27 cellular contexts compared by ENCODE assay signal in the genomic region with DNA sequence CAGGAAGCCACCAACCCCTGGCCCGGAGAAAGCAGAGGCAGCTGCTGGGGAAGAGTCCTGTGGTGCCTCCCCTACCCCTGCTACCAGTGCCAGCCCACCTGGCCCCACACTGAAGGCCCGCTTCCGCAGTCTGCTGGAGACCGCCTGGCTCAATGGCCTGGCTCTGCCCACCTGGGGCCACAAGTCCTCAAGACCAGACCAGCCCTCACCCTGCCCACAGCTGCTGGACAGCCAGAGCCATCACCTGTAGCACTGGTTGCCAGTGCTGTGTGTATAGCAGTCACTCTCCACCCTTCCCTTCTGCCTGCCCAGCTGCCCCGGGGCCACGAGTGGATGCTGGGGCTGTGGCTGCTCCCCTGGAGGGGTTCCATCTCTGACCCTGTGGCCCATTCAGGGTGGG. TPM values are rescaled to one million over a fixed set of nuclear protein-coding genes. Genes with fewer than 3 reads are reported as not detected.
"Had no signal": no experiment of that assay in that cellular context is flagged by ENCODE, and none has a peak within 500 bp of the region (broad histone marks: within the 10 kb centered on the region; RNA-seq: fewer than 3 reads in every experiment).

No MANE protein-coding gene starts in this region.

- H3K4me1 ChIP-seq: upper lobe of right lung had no signal

- H3K27me3 Mint-ChIP-seq: activated CD8-positive, alpha-beta memory T cell treated with anti-CD3 and anti-CD28 coated beads, Interleukin-2, amount 10 ng/mL, durations not matched to agents 7 days and 5 days; activated naive CD8-positive, alpha-beta T cell treated with anti-CD3 and anti-CD28 coated beads, Interleukin-2, amount 50 U/mL, for 24 hours had no signal

- H3K9me3 Mint-ChIP-seq: activated naive CD8-positive, alpha-beta T cell treated with anti-CD3 and anti-CD28 coated beads, Interleukin-2, amount 50 U/mL, for 24 hours; activated T-helper 2 cell treated with anti-CD3 and anti-CD28 coated beads, Interferon-gamma antibody, Interleukin-2, Interleukin-4, amounts not matched to agents 10 μg/mL and 5 μg/mL and 100 μg/mL, durations not matched to agents 14 hours and 24 hours and 36 hours had no signal

- DNase-seq: activated CD4-positive, alpha-beta T cell treated with anti-CD3 and anti-CD28 coated beads for 4 hours; activated CD4-positive, alpha-beta T cell treated with anti-CD3 and anti-CD28 coated beads, Interleukin-2, amount 50 U/mL, for 48 hours; activated CD4-positive, CD25-positive, alpha-beta regulatory T cell; activated CD8-positive, alpha-beta memory T cell treated with anti-CD3 and anti-CD28 coated beads, Interleukin-2, amount 10 ng/mL, durations not matched to agents 7 days and 5 days; activated naive CD4-positive, alpha-beta T cell treated with Interleukin-2 at 50 U/mL for 16 hours; activated naive CD8-positive, alpha-beta T cell treated with anti-CD3 and anti-CD28 coated beads, Interleukin-2, amount 50 U/mL, for 24 hours; activated T-cell treated with anti-CD3 and anti-CD28 coated beads for 4 hours; cerebellar nuclear complex; heart left ventricle; islet precursor cell; left cardiac atrium; mesenchymal stem cell; occipital lobe; posterior cingulate gyrus; small intestine; stimulated activated CD8-positive, alpha-beta memory T cell treated with anti-CD3 and anti-CD28 coated beads, Interleukin-4, amount 100 ng/mL, for 48 hours; stimulated activated naive CD4-positive, alpha-beta T cell treated with Interleukin-2 at 50 U/mL for 16 hours; T1000; thyroid gland; upper lobe of right lung had no signal

- H3K4me3 Mint-ChIP-seq: activated CD8-positive, alpha-beta memory T cell treated with anti-CD3 and anti-CD28 coated beads, Interleukin-2, amount 10 ng/mL, durations not matched to agents 7 days and 5 days; activated naive CD8-positive, alpha-beta T cell treated with anti-CD3 and anti-CD28 coated beads, Interleukin-2, amount 50 U/mL, for 24 hours had no signal

- H3K27me3 ChIP-seq: heart left ventricle, thyroid gland, upper lobe of right lung had no signal

- H3K4me3 ChIP-seq: coronary artery, heart left ventricle, thyroid gland, upper lobe of right lung had no signal

- ATAC-seq: activated CD8-positive, alpha-beta memory T cell treated with anti-CD3 and anti-CD28 coated beads, Interleukin-2, amount 10 ng/mL, durations not matched to agents 7 days and 5 days; activated naive CD8-positive, alpha-beta T cell treated with anti-CD3 and anti-CD28 coated beads, Interleukin-2, amount 50 U/mL, for 24 hours; heart left ventricle; left cardiac atrium; sciatic nerve; upper lobe of right lung had no signal

- H3K9me3 ChIP-seq: heart left ventricle, thyroid gland, upper lobe of right lung had no signal

- H3K27ac ChIP-seq: coronary artery, heart left ventricle, thyroid gland, upper lobe of right lung had no signal

- H3K27ac Mint-ChIP-seq: activated T-helper 2 cell treated with anti-CD3 and anti-CD28 coated beads, Interferon-gamma antibody, Interleukin-2, Interleukin-4, amounts not matched to agents 10 μg/mL and 5 μg/mL and 100 μg/mL, durations not matched to agents 14 hours and 24 hours and 36 hours had no signal

RNA-seq across cellular contexts. Expression of a gene that starts 47.3 kb away (rescaled TPM):
- total RNA-seq: activated CD8-positive, alpha-beta memory T cell treated with anti-CD3 and anti-CD28 coated beads, Interleukin-2, amount 10 ng/mL, durations not matched to agents 7 days and 5 days; activated T-helper 2 cell treated with anti-CD3 and anti-CD28 coated beads, Interferon-gamma antibody, Interleukin-2, Interleukin-4, amounts not matched to agents 10 μg/mL and 5 μg/mL and 100 μg/mL, durations not matched to agents 14 hours and 24 hours and 36 hours; epithelial cell of proximal tubule; fibroblast of villous mesenchyme; heart left ventricle; left cardiac atrium; myocyte; occipital lobe; sciatic nerve; T-helper 1 cell treated with Interleukin-12 subunit alpha and Interleukin-12 subunit beta and Interleukin-4 antibody, amounts not matched to agents 30 ng/mL and 1 ng/mL, for 36 hours; thyroid gland; upper lobe of right lung had no signal
